ENCODE assay signal across 25 cellular contexts in genomic region chr10:7434332-7434731, GRCh38.
"Had no signal": no experiment of that assay in that cellular context is flagged by ENCODE, and none has a peak within 500 bp of the region (broad histone marks: within the 10 kb centered on the region; RNA-seq: fewer than 3 reads in every experiment).

No MANE protein-coding gene starts in this region.

- H3K79me2 ChIP-seq: hepatocyte had no signal

- ATAC-seq: natural killer cell; stimulated activated effector memory CD8-positive, alpha-beta T cell treated with anti-CD3 and anti-CD28 coated beads, Interleukin-12 subunit alpha, Interleukin-12 subunit beta, amount 100 ng/mL, for 72 hours; upper lobe of right lung had no signal

- H3K9me3 Mint-ChIP-seq: mesothelial cell of epicardium; naive B cell; natural killer cell; nephron progenitor cell; stimulated activated effector memory CD8-positive, alpha-beta T cell treated with anti-CD3 and anti-CD28 coated beads, Interleukin-12 subunit alpha, Interleukin-12 subunit beta, amount 100 ng/mL, for 72 hours; stimulated activated naive CD8-positive, alpha-beta T cell treated with anti-CD3 and anti-CD28 coated beads, Interleukin-15, Interleukin-2, amounts not matched to agents 100 ng/mL and 50 ng/mL, for 24 hours had no signal

- H3K4me3 Mint-ChIP-seq: naive B cell; natural killer cell; nephron progenitor cell; stimulated activated effector memory CD8-positive, alpha-beta T cell treated with anti-CD3 and anti-CD28 coated beads, Interleukin-12 subunit alpha, Interleukin-12 subunit beta, amount 100 ng/mL, for 72 hours; stimulated activated naive CD8-positive, alpha-beta T cell treated with anti-CD3 and anti-CD28 coated beads, Interleukin-15, Interleukin-2, amounts not matched to agents 100 ng/mL and 50 ng/mL, for 24 hours had no signal

- H3K36me3 ChIP-seq: left ventricle myocardium inferior, ovary, right atrium auricular region, sigmoid colon, spleen, suprapubic skin, thoracic aorta, tibial artery, upper lobe of right lung had no signal

- H3K27ac ChIP-seq: hepatocyte, left ventricle myocardium inferior, ovary, right atrium auricular region, sigmoid colon, spleen, suprapubic skin, thoracic aorta, tibial artery, upper lobe of right lung had no signal

- H3K9me3 ChIP-seq: left ventricle myocardium inferior, ovary, right atrium auricular region, sigmoid colon, spleen, suprapubic skin, thoracic aorta, tibial artery, upper lobe of right lung had no signal

- H2AFZ ChIP-seq: hepatocyte had no signal

- FAIRE-seq: small intestine, urothelium cell line had no signal

- H3K27ac Mint-ChIP-seq: mesothelial cell of epicardium; natural killer cell; nephron progenitor cell; progenitor cell of endocrine pancreas; stimulated activated effector memory CD8-positive, alpha-beta T cell treated with anti-CD3 and anti-CD28 coated beads, Interleukin-12 subunit alpha, Interleukin-12 subunit beta, amount 100 ng/mL, for 72 hours; stimulated activated naive CD8-positive, alpha-beta T cell treated with anti-CD3 and anti-CD28 coated beads, Interleukin-15, Interleukin-2, amounts not matched to agents 100 ng/mL and 50 ng/mL, for 24 hours had no signal

- H3K4me1 ChIP-seq: left ventricle myocardium inferior, right atrium auricular region, tibial artery, upper lobe of right lung had no signal

- DNase-seq: islet precursor cell; left ventricle myocardium inferior; mesendoderm; naive B cell; natural killer cell; nephron progenitor cell; ovary; sigmoid colon; small intestine; spleen; stimulated activated CD4-positive, alpha-beta T cell treated with anti-CD3 and anti-CD28 coated beads, Interleukin-4, amount 100 ng/mL, for 24 hours; stimulated activated naive CD4-positive, alpha-beta T cell; tibial artery; trophoblast cell; upper lobe of right lung had no signal

- H3K27me3 Mint-ChIP-seq: stimulated activated naive CD8-positive, alpha-beta T cell treated with anti-CD3 and anti-CD28 coated beads, Interleukin-15, Interleukin-2, amounts not matched to agents 100 ng/mL and 50 ng/mL, for 24 hours had no signal

- H3K36me3 Mint-ChIP-seq: mesothelial cell of epicardium; naive B cell; natural killer cell; stimulated activated effector memory CD8-positive, alpha-beta T cell treated with anti-CD3 and anti-CD28 coated beads, Interleukin-12 subunit alpha, Interleukin-12 subunit beta, amount 100 ng/mL, for 72 hours had no signal

- H3K27me3 ChIP-seq: hepatocyte, ovary, right atrium auricular region had no signal

- H3K4me1 Mint-ChIP-seq: stimulated activated effector memory CD8-positive, alpha-beta T cell treated with anti-CD3 and anti-CD28 coated beads, Interleukin-12 subunit alpha, Interleukin-12 subunit beta, amount 100 ng/mL, for 72 hours had no signal

- H3K4me3 ChIP-seq: hepatocyte, left ventricle myocardium inferior, lung, ovary, right atrium auricular region, spleen, suprapubic skin, thoracic aorta, tibial artery, upper lobe of right lung had no signal
